In genomic region chr22:48505891-48506290, GRCh38 we compare ENCODE assay signal across 23 cellular contexts.
"Had no signal": no experiment of that assay in that cellular context is flagged by ENCODE, and none has a peak within 500 bp of the region (broad histone marks: within the 10 kb centered on the region; RNA-seq: fewer than 3 reads in every experiment).

No MANE protein-coding gene starts in this region.

- ATAC-seq: foreskin keratinocyte; gastroesophageal sphincter; left cardiac atrium; left lung; left ventricle myocardium superior; mucosa of descending colon; naive thymus-derived CD4-positive, alpha-beta T cell had no signal

- H3K36me3 ChIP-seq: colonic mucosa, esophagus muscularis mucosa, gastroesophageal sphincter, left lung, lower lobe of right lung had no signal

- H3K9me3 ChIP-seq: colonic mucosa, esophagus muscularis mucosa, gastroesophageal sphincter, left lung, lower lobe of right lung, mucosa of descending colon had no signal

- H3K4me3 ChIP-seq: colonic mucosa, dorsolateral prefrontal cortex, esophagus muscularis mucosa, gastroesophageal sphincter, hepatocyte, left lung, lower lobe of right lung, mucosa of descending colon had no signal

- H3K27ac Mint-ChIP-seq: immature natural killer cell; mesothelial cell of epicardium; naive thymus-derived CD4-positive, alpha-beta T cell had no signal

- H3K4me1 Mint-ChIP-seq: immature natural killer cell, mesothelial cell of epicardium had no signal

- H3K27me3 ChIP-seq: colonic mucosa, dorsolateral prefrontal cortex, foreskin keratinocyte, hepatocyte, left lung had no signal

- H3K9me3 Mint-ChIP-seq: immature natural killer cell; mesothelial cell of epicardium; naive thymus-derived CD4-positive, alpha-beta T cell had no signal

- H3K27ac ChIP-seq: colonic mucosa, dorsolateral prefrontal cortex, esophagus muscularis mucosa, foreskin keratinocyte, gastroesophageal sphincter, hepatocyte, left lung, lower lobe of right lung had no signal

- DNase-seq: colonic mucosa; dermis blood vessel endothelial cell; dorsolateral prefrontal cortex; effector CD4-positive, alpha-beta T cell; effector memory CD4-positive, alpha-beta T cell; foreskin keratinocyte; head of caudate nucleus; hypothalamus; immature natural killer cell; islet precursor cell; left cardiac atrium; left ventricle myocardium superior; lower lobe of right lung; mesenchymal stem cell; mucosa of descending colon; naive thymus-derived CD4-positive, alpha-beta T cell had no signal

- H3K4me3 Mint-ChIP-seq: immature natural killer cell; mesothelial cell of epicardium; naive thymus-derived CD4-positive, alpha-beta T cell had no signal

- H3K36me3 Mint-ChIP-seq: immature natural killer cell; mesothelial cell of epicardium; naive thymus-derived CD4-positive, alpha-beta T cell had no signal

- H3K4me1 ChIP-seq: colonic mucosa, esophagus muscularis mucosa, foreskin keratinocyte, gastroesophageal sphincter, left lung, lower lobe of right lung had no signal

- H2AFZ ChIP-seq: hepatocyte had no signal

- H3K79me2 ChIP-seq: hepatocyte had no signal

- H3K4me2 ChIP-seq: hepatocyte had no signal

- FAIRE-seq: endothelial cell of umbilical vein, frontal cortex had no signal
